9 cellular contexts compared by ENCODE assay signal in the genomic region with DNA sequence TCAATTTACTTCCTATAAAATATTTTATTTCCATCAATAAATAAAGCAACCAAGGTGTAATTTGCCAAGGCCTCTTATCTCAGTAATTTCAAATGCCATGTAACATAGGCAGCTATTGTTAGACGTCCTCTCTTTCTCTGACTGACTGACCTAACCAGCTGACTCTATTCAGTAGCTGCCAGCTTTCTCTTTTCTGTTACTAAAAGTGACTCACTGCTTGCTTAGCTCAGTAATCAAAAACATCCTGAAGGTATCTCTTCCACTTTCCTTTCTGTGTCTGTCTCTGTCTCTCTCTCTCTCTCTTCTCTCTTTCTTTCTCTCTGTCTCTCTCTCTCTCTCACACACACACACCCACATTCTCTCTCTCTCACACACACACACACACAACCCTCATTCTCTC.
DNase-seq lines count a peak whose midpoint lies in the region; ATAC-seq and TF ChIP-seq lines count a peak whose summit lies in the region.
"Had no signal": no experiment of that assay in that cellular context is flagged by ENCODE, and none has a peak within 500 bp of the region (broad histone marks: within the 10 kb centered on the region; RNA-seq: fewer than 3 reads in every experiment).

No MANE protein-coding gene starts in this region.

- H3K4me3 Mint-ChIP-seq in CD4-positive, alpha-beta memory T cell: no peak overlapping the region
- H3K4me3 Mint-ChIP-seq in naive thymus-derived CD4-positive, alpha-beta T cell: no peak overlapping the region

- no peaks in the 10 kb centered on the region for H3K27me3 Mint-ChIP-seq in CD4-positive, alpha-beta memory T cell
- H3K27me3 Mint-ChIP-seq in naive thymus-derived CD4-positive, alpha-beta T cell: no peaks in the 10 kb centered on the region

- intact Hi-C loops in Right ventricle myocardium superior (cut with DNase I): no loop called here
- intact Hi-C loops in cardiac septum (cut with DNase I): no loop called here
- intact Hi-C loops in CD4-positive, alpha-beta memory T cell (cut with micrococcal nuclease): no loop called here
- intact Hi-C loops in naive thymus-derived CD4-positive, alpha-beta T cell (cut with micrococcal nuclease): loop anchor here in 1 of 2 donors (10.0 kb wide), 1 partner anchor 685 kb away; no protein-coding TSS in a partner anchor

- peaks cover 0 to 10% (median 2%) of the 10 kb centered on the region in 8 donors for H3K9me3 Mint-ChIP-seq in CD4-positive, alpha-beta memory T cell
- H3K9me3 Mint-ChIP-seq in naive thymus-derived CD4-positive, alpha-beta T cell: peaks cover 0 to 18% (median 3%) of the 10 kb centered on the region in 11 donors

- no peaks in the 10 kb centered on the region for H3K9me3 ChIP-seq in CD4-positive, alpha-beta memory T cell (ENCODE audit: control insufficient read depth in 1 of 2, low read length in 2 of 2)
- no peaks in the 10 kb centered on the region for H3K9me3 ChIP-seq in naive thymus-derived CD4-positive, alpha-beta T cell (ENCODE audit: control insufficient read depth in 2 of 3, low read length in 3 of 3)

- H3K36me3 ChIP-seq in CD4-positive, alpha-beta memory T cell (ENCODE audit: insufficient read depth, low read length): no peaks in the 10 kb centered on the region
- H3K36me3 ChIP-seq in naive thymus-derived CD4-positive, alpha-beta T cell (ENCODE audit: control insufficient read depth in 2 of 3, insufficient read depth in 3 of 3, low read length in 3 of 3): no peaks in the 10 kb centered on the region

- no peaks in the 10 kb centered on the region for H3K27me3 ChIP-seq in foreskin keratinocyte
- H3K27me3 ChIP-seq in CD4-positive, alpha-beta memory T cell (ENCODE audit: insufficient read depth, low read length): no peaks in the 10 kb centered on the region
- H3K27me3 ChIP-seq in naive thymus-derived CD4-positive, alpha-beta T cell (ENCODE audit: control insufficient read depth in 2 of 2, insufficient read depth in 2 of 2, low read length in 2 of 2): no peaks in the 10 kb centered on the region

- TF ChIP-seq CTCF in foreskin keratinocyte (conservative IDR thresholded peaks at IDR 0.05): no peak

- H3K4me1 Mint-ChIP-seq in CD4-positive, alpha-beta memory T cell: peaks cover 0 to 2% (median 0%) of the 10 kb centered on the region in 4 donors
- no peaks in the 10 kb centered on the region for H3K4me1 Mint-ChIP-seq in naive thymus-derived CD4-positive, alpha-beta T cell

- no peaks in the 10 kb centered on the region for H3K36me3 Mint-ChIP-seq in CD4-positive, alpha-beta memory T cell
- no peaks in the 10 kb centered on the region for H3K36me3 Mint-ChIP-seq in naive thymus-derived CD4-positive, alpha-beta T cell

- H3K4me1 ChIP-seq in foreskin keratinocyte: no peaks in the 10 kb centered on the region
- H3K4me1 ChIP-seq in CD4-positive, alpha-beta memory T cell (ENCODE audit: insufficient read depth, low read length): no peaks in the 10 kb centered on the region
- no peaks in the 10 kb centered on the region for H3K4me1 ChIP-seq in naive thymus-derived CD4-positive, alpha-beta T cell (ENCODE audit: control insufficient read depth in 2 of 2, insufficient read depth in 2 of 2, low read length in 2 of 2)

- no peak overlapping the region for H3K4me3 ChIP-seq in CD4-positive, alpha-beta memory T cell (ENCODE audit: low read length in 2 of 2)
- H3K4me3 ChIP-seq in naive thymus-derived CD4-positive, alpha-beta T cell (ENCODE audit: low read length): no peak overlapping the region

- no peak overlapping the region for H3K27ac ChIP-seq in foreskin keratinocyte
- no peak overlapping the region for H3K27ac ChIP-seq in CD4-positive, alpha-beta memory T cell (ENCODE audit: low read depth, low read length)
- no peak overlapping the region for H3K27ac ChIP-seq in naive thymus-derived CD4-positive, alpha-beta T cell (ENCODE audit: low read depth, low read length)

- CTCF ChIA-PET in CD4-positive, alpha-beta memory T cell (lab: Charles Lee; ENCODE audit: partially characterized antibody): no interaction called here
- CTCF ChIA-PET in naive thymus-derived CD4-positive, alpha-beta T cell (lab: Charles Lee): interaction anchor here (0.8 kb wide), 1 partner anchor 9 kb away, joined by 3 read pairs; no protein-coding TSS in a partner anchor

- POLR2A ChIA-PET in CD4-positive, alpha-beta memory T cell (lab: Charles Lee; ENCODE audit: partially characterized antibody): no interaction called here
- POLR2A ChIA-PET in naive thymus-derived CD4-positive, alpha-beta T cell (lab: Charles Lee): no interaction called here

- no peak overlapping the region for H3K27ac Mint-ChIP-seq in CD4-positive, alpha-beta memory T cell
- no peak overlapping the region for H3K27ac Mint-ChIP-seq in naive thymus-derived CD4-positive, alpha-beta T cell

- no peak for DNase-seq in Right ventricle myocardium superior
- no peak for DNase-seq in cardiac septum (ENCODE audit: low spot score)
- peak; percentile 85 for DNase-seq in NCI-H69 (lab: John Stamatoyannopoulos, UW)
- peak; percentile 64 to 77 for DNase-seq in foreskin keratinocyte
- no peak for DNase-seq in CD4-positive, alpha-beta memory T cell
- no peak for DNase-seq in naive thymus-derived CD4-positive, alpha-beta T cell
- no peak for DNase-seq in COLO668 (lab: John Stamatoyannopoulos, UW; ENCODE audit: unreplicated experiment)

- ATAC-seq in Right ventricle myocardium superior (ENCODE audit: poor library complexity): peak; percentile 98
- ATAC-seq in foreskin keratinocyte: peak; percentile 100
- ATAC-seq in naive thymus-derived CD4-positive, alpha-beta T cell: no peak
- no peak for ATAC-seq in HG03108 (IDR thresholded peaks at IDR 0.05; ENCODE audit: unreplicated experiment)
- ATAC-seq: HCT116 had no signal

Comparison
In these comparisons a context has a peak if more than half of its experiments do, and no peak if none do; other contexts are left out.
1. ATAC-seq: peak in Right ventricle myocardium superior (single experiment) and foreskin keratinocyte (single experiment); none in naive thymus-derived CD4-positive, alpha-beta T cell (single experiment) and HG03108 (single experiment).
2. DNase-seq: peak in NCI-H69 (single experiment) and foreskin keratinocyte (2 of 2); none in Right ventricle myocardium superior (single experiment), cardiac septum (single experiment), CD4-positive, alpha-beta memory T cell (0 of 5), naive thymus-derived CD4-positive, alpha-beta T cell (0 of 9) and COLO668 (single experiment).